ENCODE assay signal across 1 cellular context in the genomic region with DNA sequence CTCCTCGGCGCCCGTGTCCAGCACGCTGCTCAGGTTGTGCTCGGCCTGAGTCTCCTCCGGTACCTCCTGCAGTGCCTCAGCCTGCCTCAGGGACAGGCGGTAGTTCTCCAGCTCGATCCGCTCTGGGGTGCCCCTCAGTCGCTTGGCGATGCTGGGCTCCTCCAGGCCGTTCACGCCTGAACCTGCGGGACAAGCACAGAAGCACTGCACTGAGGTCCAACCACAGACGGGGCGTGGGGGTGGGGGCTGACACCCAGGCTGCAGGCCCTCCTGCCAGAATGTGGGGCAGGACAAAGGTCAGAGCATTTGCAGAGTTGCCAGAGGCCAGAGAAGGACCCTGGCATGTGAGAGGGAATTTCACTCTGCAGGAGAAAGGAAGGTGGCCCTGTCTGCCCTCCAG.
TF ChIP-seq lines count a peak whose summit lies in the region.

No MANE protein-coding gene starts in this region.

TF ChIP-seq in HepG2, 621 proteins besides CTCF, POLR2A, EP300 and RAD21:
- TF ChIP-seq ZNF792 (CRISPR knock-in tag; IDR thresholded peaks at IDR 0.05) (no peak), MYC (CRISPR knock-in tag; IDR thresholded peaks at IDR 0.05; ENCODE audit: borderline replicate concordance) (no peak), RBM39 (IDR thresholded peaks at IDR 0.05; ENCODE audit: low read depth, low read length, poor library complexity, severe bottlenecking) (peak; percentile 26), ZBTB38 (CRISPR knock-in tag; IDR thresholded peaks at IDR 0.05) (0 out of 2 replicates have a peak, but pooled peaks have one; percentile 38), DMAP1 (CRISPR knock-in tag; IDR thresholded peaks at IDR 0.05) (no peak)
- TF ChIP-seq, protein P1, sequence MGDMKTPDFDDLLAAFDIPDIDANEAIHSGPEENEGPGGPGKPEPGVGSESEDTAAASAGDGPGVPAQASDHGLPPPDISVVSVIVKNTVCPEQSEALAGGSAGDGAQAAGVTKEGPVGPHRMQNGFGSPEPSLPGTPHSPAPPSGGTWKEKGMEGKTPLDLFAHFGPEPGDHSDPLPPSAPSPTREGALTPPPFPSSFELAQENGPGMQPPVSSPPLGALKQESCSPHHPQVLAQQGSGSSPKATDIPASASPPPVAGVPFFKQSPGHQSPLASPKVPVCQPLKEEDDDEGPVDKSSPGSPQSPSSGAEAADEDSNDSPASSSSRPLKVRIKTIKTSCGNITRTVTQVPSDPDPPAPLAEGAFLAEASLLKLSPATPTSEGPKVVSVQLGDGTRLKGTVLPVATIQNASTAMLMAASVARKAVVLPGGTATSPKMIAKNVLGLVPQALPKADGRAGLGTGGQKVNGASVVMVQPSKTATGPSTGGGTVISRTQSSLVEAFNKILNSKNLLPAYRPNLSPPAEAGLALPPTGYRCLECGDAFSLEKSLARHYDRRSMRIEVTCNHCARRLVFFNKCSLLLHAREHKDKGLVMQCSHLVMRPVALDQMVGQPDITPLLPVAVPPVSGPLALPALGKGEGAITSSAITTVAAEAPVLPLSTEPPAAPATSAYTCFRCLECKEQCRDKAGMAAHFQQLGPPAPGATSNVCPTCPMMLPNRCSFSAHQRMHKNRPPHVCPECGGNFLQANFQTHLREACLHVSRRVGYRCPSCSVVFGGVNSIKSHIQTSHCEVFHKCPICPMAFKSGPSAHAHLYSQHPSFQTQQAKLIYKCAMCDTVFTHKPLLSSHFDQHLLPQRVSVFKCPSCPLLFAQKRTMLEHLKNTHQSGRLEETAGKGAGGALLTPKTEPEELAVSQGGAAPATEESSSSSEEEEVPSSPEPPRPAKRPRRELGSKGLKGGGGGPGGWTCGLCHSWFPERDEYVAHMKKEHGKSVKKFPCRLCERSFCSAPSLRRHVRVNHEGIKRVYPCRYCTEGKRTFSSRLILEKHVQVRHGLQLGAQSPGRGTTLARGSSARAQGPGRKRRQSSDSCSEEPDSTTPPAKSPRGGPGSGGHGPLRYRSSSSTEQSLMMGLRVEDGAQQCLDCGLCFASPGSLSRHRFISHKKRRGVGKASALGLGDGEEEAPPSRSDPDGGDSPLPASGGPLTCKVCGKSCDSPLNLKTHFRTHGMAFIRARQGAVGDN (CRISPR knock-in tag; IDR thresholded peaks at IDR 0.05), result peak; percentile 19; the same call in 1 of the 2 replicates
- TF ChIP-seq, protein P2, sequence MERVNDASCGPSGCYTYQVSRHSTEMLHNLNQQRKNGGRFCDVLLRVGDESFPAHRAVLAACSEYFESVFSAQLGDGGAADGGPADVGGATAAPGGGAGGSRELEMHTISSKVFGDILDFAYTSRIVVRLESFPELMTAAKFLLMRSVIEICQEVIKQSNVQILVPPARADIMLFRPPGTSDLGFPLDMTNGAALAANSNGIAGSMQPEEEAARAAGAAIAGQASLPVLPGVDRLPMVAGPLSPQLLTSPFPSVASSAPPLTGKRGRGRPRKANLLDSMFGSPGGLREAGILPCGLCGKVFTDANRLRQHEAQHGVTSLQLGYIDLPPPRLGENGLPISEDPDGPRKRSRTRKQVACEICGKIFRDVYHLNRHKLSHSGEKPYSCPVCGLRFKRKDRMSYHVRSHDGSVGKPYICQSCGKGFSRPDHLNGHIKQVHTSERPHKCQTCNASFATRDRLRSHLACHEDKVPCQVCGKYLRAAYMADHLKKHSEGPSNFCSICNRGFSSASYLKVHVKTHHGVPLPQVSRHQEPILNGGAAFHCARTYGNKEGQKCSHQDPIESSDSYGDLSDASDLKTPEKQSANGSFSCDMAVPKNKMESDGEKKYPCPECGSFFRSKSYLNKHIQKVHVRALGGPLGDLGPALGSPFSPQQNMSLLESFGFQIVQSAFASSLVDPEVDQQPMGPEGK (CRISPR knock-in tag; IDR thresholded peaks at IDR 0.05), result peak; percentile 60; the same call in 1 of the 2 replicates
- TF ChIP-seq, protein P3, sequence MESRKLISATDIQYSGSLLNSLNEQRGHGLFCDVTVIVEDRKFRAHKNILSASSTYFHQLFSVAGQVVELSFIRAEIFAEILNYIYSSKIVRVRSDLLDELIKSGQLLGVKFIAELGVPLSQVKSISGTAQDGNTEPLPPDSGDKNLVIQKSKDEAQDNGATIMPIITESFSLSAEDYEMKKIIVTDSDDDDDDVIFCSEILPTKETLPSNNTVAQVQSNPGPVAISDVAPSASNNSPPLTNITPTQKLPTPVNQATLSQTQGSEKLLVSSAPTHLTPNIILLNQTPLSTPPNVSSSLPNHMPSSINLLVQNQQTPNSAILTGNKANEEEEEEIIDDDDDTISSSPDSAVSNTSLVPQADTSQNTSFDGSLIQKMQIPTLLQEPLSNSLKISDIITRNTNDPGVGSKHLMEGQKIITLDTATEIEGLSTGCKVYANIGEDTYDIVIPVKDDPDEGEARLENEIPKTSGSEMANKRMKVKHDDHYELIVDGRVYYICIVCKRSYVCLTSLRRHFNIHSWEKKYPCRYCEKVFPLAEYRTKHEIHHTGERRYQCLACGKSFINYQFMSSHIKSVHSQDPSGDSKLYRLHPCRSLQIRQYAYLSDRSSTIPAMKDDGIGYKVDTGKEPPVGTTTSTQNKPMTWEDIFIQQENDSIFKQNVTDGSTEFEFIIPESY (CRISPR knock-in tag; IDR thresholded peaks at IDR 0.05), result peak; percentile 51; the same call in 1 of the 2 replicates
